1 cellular context compared by ENCODE assay signal in genomic region chr2:133495226-133495625, GRCh38.
TF ChIP-seq lines count a peak whose summit lies in the region.

No MANE protein-coding gene starts in this region.

TF ChIP-seq in HepG2, 621 proteins besides CTCF, POLR2A, EP300 and RAD21 (continued from another document):
- TF ChIP-seq ZNF205 (CRISPR knock-in tag; IDR thresholded peaks at IDR 0.05) = no peak
